ENCODE assay signal across 21 cellular contexts in genomic region chr11:61765550-61766253, GRCh38. TPM values are rescaled to one million over a fixed set of nuclear protein-coding genes. Genes with fewer than 3 reads are reported as not detected.
DNase-seq lines count a peak whose midpoint lies in the region; ATAC-seq, FAIRE-seq and TF ChIP-seq lines count a peak whose summit lies in the region.
"Had no signal": no experiment of that assay in that cellular context is flagged by ENCODE, and none has a peak within 500 bp of the region (broad histone marks: within the 10 kb centered on the region; RNA-seq: fewer than 3 reads in every experiment).

No MANE protein-coding gene starts in this region.

- H3K4me1 Mint-ChIP-seq in Caco-2 (ENCODE audit: low read depth, unreplicated experiment), result peaks cover 14% of the 10 kb centered on the region
- H3K4me1 Mint-ChIP-seq: CD8-positive, alpha-beta memory T cell had no signal

- no peak overlapping the region for H3K9ac ChIP-seq in kidney (ENCODE audit: low read length in 2 of 2)

- CTCF ChIA-PET in Caco-2 (lab: Charles Lee), result interaction anchor here (0.9 to 2.6 kb wide), 3 partner anchors 12 to 99 kb away, joined by 3 to 8 read pairs (median 6); no protein-coding TSS in a partner anchor

- H3K9me3 Mint-ChIP-seq in Caco-2 (ENCODE audit: unreplicated experiment), result no peaks in the 10 kb centered on the region
- H3K9me3 Mint-ChIP-seq: CD8-positive, alpha-beta memory T cell had no signal

- BruUV-seq in Caco-2 (replicated peaks; lab: Mats Ljungman, UMichigan), result no TSS peak

- H3K27me3 ChIP-seq in Caco-2 (replicated peaks; ENCODE audit: control insufficient read depth, insufficient read depth, low read length), result no peaks in the 10 kb centered on the region
- no peaks in the 10 kb centered on the region for H3K27me3 ChIP-seq in right lobe of liver
- peaks cover 0 to 37% (median 0%) of the 10 kb centered on the region in 3 donors for H3K27me3 ChIP-seq in stomach
- H3K27me3 ChIP-seq in vagina, result no peaks in the 10 kb centered on the region

- H3K36me3 Mint-ChIP-seq in Caco-2 (ENCODE audit: insufficient read depth, unreplicated experiment), result peaks cover 54% of the 10 kb centered on the region
- H3K36me3 Mint-ChIP-seq: CD8-positive, alpha-beta memory T cell had no signal

- no CpG with 5 or more reads among the region's 26 CpGs for WGBS in right lobe of liver (ENCODE audit: insufficient coverage, low coverage, low lambda C conversion rate, missing lambda C conversion rate)
- 73 to 80% (median 74%) methylated on average over 21 to 26 of the region's 26 CpGs for WGBS in stomach, 5 donors

- H3K9me3 ChIP-seq in Caco-2 (no peaks in the 10 kb centered on the region), right lobe of liver (no peaks in the 10 kb centered on the region), stomach (no peaks in the 10 kb centered on the region), kidney (ENCODE audit: control insufficient read depth in 1 of 2, low read length in 2 of 2) (no peaks in the 10 kb centered on the region), vagina (no peaks in the 10 kb centered on the region)

- no peak for ATAC-seq in right lobe of liver
- ATAC-seq in HG03378 (IDR thresholded peaks at IDR 0.05; ENCODE audit: unreplicated experiment), result no peak

- no peak for DNase-seq in Caco-2
- DNase-seq in right lobe of liver, result no peak
- DNase-seq in stomach, result no peak
- no peak for DNase-seq in effector CD8-positive, alpha-beta T cell (lab: John Stamatoyannopoulos, UW)
- DNase-seq in kidney, result no peak
- DNase-seq in vagina (ENCODE audit: extremely low spot score in 2 of 2), result no peak
- DNase-seq: C1 segment of cervical spinal cord; CD8-positive, alpha-beta memory T cell; DMS79; Kasumi-1; MM.1S; NCI-H1092; NCI-H1436 treated with DMSO at 0.1 percent for 48 hours; NCI-H2029; NCI-H2171; NCI-H524; NCI-H82 had no signal

- no peak for FAIRE-seq in kidney (lab: Jason Lieb, UNC)
- FAIRE-seq: HTR-8/SVneo had no signal

- peaks cover 4% of the 10 kb centered on the region for H3K36me3 ChIP-seq in Caco-2 (ENCODE audit: control insufficient read depth, insufficient read depth, low read length)
- H3K36me3 ChIP-seq in right lobe of liver, result no peaks in the 10 kb centered on the region
- peaks cover 0 to 4% (median 0%) of the 10 kb centered on the region in 4 donors for H3K36me3 ChIP-seq in stomach
- no peaks in the 10 kb centered on the region for H3K36me3 ChIP-seq in kidney (ENCODE audit: control insufficient read depth in 1 of 2, insufficient read depth in 2 of 2, low read length in 2 of 2)
- H3K36me3 ChIP-seq in vagina, result no peaks in the 10 kb centered on the region

- peak overlapping the region; percentile 87 for H3K27ac ChIP-seq in angular gyrus (ENCODE audit: low read depth, low read length)
- H3K27ac ChIP-seq in right lobe of liver, result peak overlapping the region; percentile 50 to 68 (median 60)
- H3K27ac ChIP-seq in stomach, result peak overlapping the region; percentile 89 to 95 (median 90)
- no peak overlapping the region for H3K27ac ChIP-seq in kidney (ENCODE audit: low read depth in 2 of 2, low read length in 2 of 2)
- H3K27ac ChIP-seq in vagina, result no peak overlapping the region
- H3K27ac ChIP-seq: RWPE1 had no signal

- TF ChIP-seq EP300 in stomach (IDR thresholded peaks at IDR 0.05), result no peak

- peak overlapping the region; percentile 87 for H3K27ac Mint-ChIP-seq in Caco-2 (ENCODE audit: unreplicated experiment)

- TF ChIP-seq CTCF in Caco-2 (IDR thresholded peaks at IDR 0.05; ENCODE audit: insufficient read depth in 1 of 2, low read depth in 1 of 2, low read length in 1 of 2, severe bottlenecking in 1 of 2, unreplicated experiment in 1 of 2), result no peak
- TF ChIP-seq CTCF in right lobe of liver (IDR thresholded peaks at IDR 0.05), result no peak
- no peak for TF ChIP-seq CTCF in stomach (IDR thresholded peaks at IDR 0.05)
- TF ChIP-seq CTCF in kidney (IDR thresholded peaks at IDR 0.05; ENCODE audit: borderline replicate concordance, extremely low read depth, insufficient read depth), result no peak
- TF ChIP-seq CTCF in vagina (IDR thresholded peaks at IDR 0.05), result no peak

- H3K27me3 Mint-ChIP-seq in Caco-2 (ENCODE audit: insufficient read depth, unreplicated experiment), result no peaks in the 10 kb centered on the region

- H3K4me3 ChIP-seq in Caco-2 (ENCODE audit: low read depth, low read length) (no peak overlapping the region), right lobe of liver (no peak overlapping the region), stomach (no peak overlapping the region), kidney (ENCODE audit: low read length in 2 of 2) (no peak overlapping the region), vagina (no peak overlapping the region)

- TF ChIP-seq POLR2A in right lobe of liver (IDR thresholded peaks at IDR 0.05) (no peak), stomach (IDR thresholded peaks at IDR 0.05) (no peak), vagina (IDR thresholded peaks at IDR 0.05) (no peak)

- intact Hi-C loops in Caco-2 (cut with micrococcal nuclease; ENCODE audit: unreplicated experiment), result no loop called here
- intact Hi-C loops in right lobe of liver (cut with DNase I), result no loop called here
- intact Hi-C loops in stomach (cut with DNase I; ENCODE audit: low total_unique reads), result no loop called here
- intact Hi-C loops in kidney (cut with DNase I), result no loop called here
- intact Hi-C loops in vagina (cut with DNase I), result no loop called here

- H3K4me3 Mint-ChIP-seq in Caco-2 (ENCODE audit: unreplicated experiment), result no peak overlapping the region
- H3K4me3 Mint-ChIP-seq: CD8-positive, alpha-beta memory T cell had no signal

- H3K4me1 ChIP-seq in Caco-2 (peaks cover 63% of the 10 kb centered on the region), right lobe of liver (peaks cover 0 to 31% (median 6%) of the 10 kb centered on the region in 4 donors), stomach (peaks cover 54 to 80% (median 77%) of the 10 kb centered on the region in 4 donors), kidney (ENCODE audit: control insufficient read depth in 1 of 2, insufficient read depth in 1 of 2, low read depth in 1 of 2, low read length in 2 of 2) (no peaks in the 10 kb centered on the region), vagina (no peaks in the 10 kb centered on the region)

- POLR2A ChIA-PET in Caco-2 (lab: Charles Lee), result no interaction called here

RNA-seq across cellular contexts. Expression of gene MYRF, which starts 13.3 kb away (rescaled TPM):
- 165 and 169 TPM in 2 replicates for total RNA-seq in Caco-2 (2022)
- 10 to 100 TPM in 5 of 6 experiments, 1 to 10 TPM in 1; 7.6 to 16.4 (median 11.6) TPM for total RNA-seq in right lobe of liver
- 100 to 1,000 TPM in 3 of 5 donors, 10 to 100 TPM in 1, 1 to 10 TPM in 1; 6.4 to 527 (median 240) TPM for total RNA-seq in stomach
- 10 to 100 TPM; 19.0 to 45.9 (median 20.5) TPM for polyA plus RNA-seq in stomach
- 36.3 TPM for total RNA-seq in kidney
- polyA plus RNA-seq in kidney (ENCODE audit: insufficient read depth, low read depth, low replicate concordance), result 6.0 TPM
- 0.25 TPM for total RNA-seq in vagina

RNA-seq across cellular contexts. Expression of gene TMEM258, which starts 26.7 kb away (rescaled TPM):
- total RNA-seq in Caco-2 (2022), result 190 and 197 TPM in 2 replicates
- 10 to 100 TPM; 31.6 to 74.5 (median 55.3) TPM for total RNA-seq in right lobe of liver
- total RNA-seq in stomach, result 10 to 100 TPM in 4 of 5 donors, not detected in 1; 24.1 to 50.3 (median 42.8) TPM
- 100 to 1,000 TPM; 184 to 274 (median 210) TPM for polyA plus RNA-seq in stomach
- total RNA-seq in kidney, result 92.1 TPM
- polyA plus RNA-seq in kidney (ENCODE audit: insufficient read depth, low read depth, low replicate concordance), result 228 TPM
- 47.9 TPM for total RNA-seq in vagina

RNA-seq across cellular contexts. Expression of gene FEN1, which starts 27.0 kb away (rescaled TPM):
- total RNA-seq in Caco-2 (2022) (83.4 and 86.1 TPM in 2 replicates), right lobe of liver (10 to 100 TPM in 2 of 6 experiments, 1 to 10 TPM in 4; 4.0 to 13.3 (median 5.4) TPM), stomach (10 to 100 TPM in 2 of 5 donors, 1 to 10 TPM in 2, not detected in 1; 4.2 to 24.6 (median 10.4) TPM), kidney (8.8 TPM), vagina (9.6 TPM)
- polyA plus RNA-seq in stomach (10 to 100 TPM in 1 of 3 donors, 1 to 10 TPM in 2; 5.0 to 14.3 (median 10.0) TPM), kidney (ENCODE audit: insufficient read depth, low read depth, low replicate concordance) (8.5 TPM)

RNA-seq across cellular contexts. Expression of gene FADS1, which starts 51.1 kb away (rescaled TPM):
- total RNA-seq in Caco-2 (2022), result 108 and 116 TPM in 2 replicates
- 10 to 100 TPM; 18.3 to 87.6 (median 34.8) TPM for total RNA-seq in right lobe of liver
- 10 to 100 TPM in 4 of 5 donors, not detected in 1; 11.7 to 56.5 (median 17.3) TPM for total RNA-seq in stomach
- polyA plus RNA-seq in stomach, result 1 to 10 TPM; 1.8 to 6.4 (median 4.1) TPM
- 19.5 TPM for total RNA-seq in kidney
- polyA plus RNA-seq in kidney (ENCODE audit: insufficient read depth, low read depth, low replicate concordance), result 6.7 TPM
- total RNA-seq in vagina, result 9.8 TPM

Comparison
In these comparisons a context has a peak if more than half of its experiments do, and no peak if none do; other contexts are left out.
1. H3K27ac ChIP-seq: peak in angular gyrus (single experiment), right lobe of liver (3 of 3) and stomach (5 of 5); none in kidney (0 of 2) and vagina (single experiment).